ENCODE assay signal across 12 cellular contexts in genomic region chr12:26425587-26426260, GRCh38.
DNase-seq lines count a peak whose midpoint lies in the region; ATAC-seq lines count a peak whose summit lies in the region.
"Had no signal": no experiment of that assay in that cellular context is flagged by ENCODE, and none has a peak within 500 bp of the region (broad histone marks: within the 10 kb centered on the region; RNA-seq: fewer than 3 reads in every experiment).

No MANE protein-coding gene starts in this region.

- ATAC-seq in GM19351 (IDR thresholded peaks at IDR 0.05; ENCODE audit: unreplicated experiment), result peak; percentile 76
- peak; percentile 80 for ATAC-seq in HG02884 (IDR thresholded peaks at IDR 0.05; ENCODE audit: unreplicated experiment)
- ATAC-seq: right cardiac atrium had no signal

- H3K9ac ChIP-seq in Karpas-422 (ENCODE audit: low read length), result no peak overlapping the region

- no peaks in the 10 kb centered on the region for H3K9me3 ChIP-seq in MG63
- H3K9me3 ChIP-seq in Karpas-422 (ENCODE audit: low read length), result no peaks in the 10 kb centered on the region
- H3K9me3 ChIP-seq: BE2C had no signal

- no peak overlapping the region for H3K27ac ChIP-seq in Karpas-422 (ENCODE audit: low read length)

- H3K79me2 ChIP-seq in Karpas-422 (ENCODE audit: low read length), result no peaks in the 10 kb centered on the region

- no peaks in the 10 kb centered on the region for H3K4me1 ChIP-seq in Karpas-422 (ENCODE audit: low read length)
- H3K4me1 ChIP-seq: BE2C had no signal

- H2AFZ ChIP-seq in Karpas-422 (ENCODE audit: low read length), result no peak overlapping the region

- DNase-seq in GM03348 (ENCODE audit: low spot score) (peak; percentile 8), MG63 (peak; percentile 9), Karpas-422 (no peak), SK-N-DZ (ENCODE audit: low spot score) (no peak), SKM-1 (lab: John Stamatoyannopoulos, UW; ENCODE audit: unreplicated experiment) (no peak)
- DNase-seq in activated CD4-positive, alpha-beta T cell treated with anti-CD3 and anti-CD28 coated beads for 48 hours, result no peak
- DNase-seq: anterior cingulate cortex, BE2C, right cardiac atrium, SHP77 treated with DMSO at 0.1 percent for 48 hours had no signal

- no peak overlapping the region for H3K4me2 ChIP-seq in Karpas-422 (ENCODE audit: low read depth, low read length, poor library complexity, severe bottlenecking)

- H3K9me2 ChIP-seq in Karpas-422 (replicated peaks; ENCODE audit: insufficient read depth, low read length), result no peaks in the 10 kb centered on the region

- H4K20me1 ChIP-seq in Karpas-422 (ENCODE audit: insufficient read depth, low read depth, low read length), result no peaks in the 10 kb centered on the region

- H3K36me3 ChIP-seq in MG63 (no peaks in the 10 kb centered on the region), Karpas-422 (ENCODE audit: insufficient read depth, low read length) (0 out of 2 replicates have a peak, but pooled peaks cover 6% of the 10 kb centered on the region)
- H3K36me3 ChIP-seq: BE2C had no signal

- H3K27me3 ChIP-seq in MG63 (no peaks in the 10 kb centered on the region), Karpas-422 (ENCODE audit: low read length) (no peaks in the 10 kb centered on the region)
- H3K27me3 ChIP-seq: BE2C had no signal

- H3K4me3 ChIP-seq in MG63, result no peak overlapping the region
- H3K4me3 ChIP-seq in Karpas-422 (ENCODE audit: low read length), result no peak overlapping the region

Comparison
In these comparisons a context has a peak if more than half of its experiments do, and no peak if none do; other contexts are left out.
1. DNase-seq: peak in GM03348 (single experiment) and MG63 (single experiment); none in Karpas-422 (single experiment), SK-N-DZ (single experiment), activated CD4-positive, alpha-beta T cell treated with anti-CD3 and anti-CD28 coated beads for 48 hours (single experiment) and SKM-1 (single experiment).